ENCODE assay signal across 1 cellular context in genomic region chr2:27075219-27075871, GRCh38.
A peak's percentile ranks its signal among the peaks of the same experiment; 100 is the strongest.
TF ChIP-seq lines count a peak whose summit lies in the region.

No MANE protein-coding gene starts in this region.

TF ChIP-seq in GM12891, 5 proteins besides CTCF, POLR2A, EP300 and RAD21:
- no peak for TF ChIP-seq POLR2AphosphoS5 (IDR thresholded peaks at IDR 0.05; ENCODE audit: low read depth, low read length)
- TF ChIP-seq PAX5 (IDR thresholded peaks at IDR 0.05; ENCODE audit: insufficient read depth, low read length, severe bottlenecking), result no peak
- TF ChIP-seq SPI1 (IDR thresholded peaks at IDR 0.05; ENCODE audit: low read depth, low read length), result peak; percentile 38
- TF ChIP-seq POU2F2 (IDR thresholded peaks at IDR 0.05; ENCODE audit: low read depth, low read length), result no peak
